17 cellular contexts compared by ENCODE assay signal in the genomic region with DNA sequence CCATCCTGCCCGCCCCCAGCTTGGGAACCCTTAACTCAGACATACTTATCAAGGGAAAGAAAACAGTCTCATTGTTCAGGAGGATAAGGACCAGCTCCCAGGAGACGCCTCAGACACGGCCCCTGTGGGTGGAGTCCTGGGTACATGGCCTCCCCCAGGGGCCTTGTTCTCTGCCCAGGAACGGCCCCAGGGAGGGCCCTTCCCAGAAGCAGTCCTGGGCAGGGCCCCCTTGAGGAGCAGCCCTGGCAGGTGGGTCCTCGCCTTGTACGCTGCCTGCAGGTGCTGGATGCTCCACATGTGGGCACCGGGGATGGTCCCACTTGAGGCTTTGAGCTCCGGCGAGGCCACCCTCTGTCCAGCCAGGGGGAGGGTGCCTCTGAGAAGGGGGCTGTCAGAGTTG. TPM values are rescaled to one million over a fixed set of nuclear protein-coding genes. Genes with fewer than 3 reads are reported as not detected.
DNase-seq lines count a peak whose midpoint lies in the region; ATAC-seq and TF ChIP-seq lines count a peak whose summit lies in the region.
"Had no signal": no experiment of that assay in that cellular context is flagged by ENCODE, and none has a peak within 500 bp of the region (broad histone marks: within the 10 kb centered on the region; RNA-seq: fewer than 3 reads in every experiment).

No MANE protein-coding gene starts in this region.

- no peaks in the 10 kb centered on the region for H3K27me3 ChIP-seq in Panc1 (ENCODE audit: control insufficient read depth, insufficient read depth, low read length)

- in situ Hi-C loops in Panc1 (cut with HindIII; ENCODE audit: low pct_unique_long_range_greater_than_20kb, low sequenced_read_pairs) (no loop called here), ACHN (cut with HindIII; ENCODE audit: low pct_ligation_motif_present, low pct_unique_long_range_greater_than_20kb, low sequenced_read_pairs) (no loop called here)

- TF ChIP-seq CTCF in Panc1 (IDR thresholded peaks at IDR 0.05) (no peak), fibroblast of the aortic adventitia (IDR thresholded peaks at IDR 0.05; ENCODE audit: insufficient read depth, low read length) (no peak), lower leg skin (IDR thresholded peaks at IDR 0.05) (no peak)

- no peaks in the 10 kb centered on the region for H3K36me3 ChIP-seq in Panc1 (ENCODE audit: control insufficient read depth, insufficient read depth, low read length)

- TF ChIP-seq POLR2A in lower leg skin (IDR thresholded peaks at IDR 0.05), result no peak

- no peaks in the 10 kb centered on the region for H3K9me3 ChIP-seq in Panc1 (ENCODE audit: control insufficient read depth, insufficient read depth, low read depth, low read length)

- H3K4me3 ChIP-seq in Panc1 (ENCODE audit: low read depth in 2 of 2, low read length in 2 of 2) (no peak overlapping the region), fibroblast of the aortic adventitia (ENCODE audit: low read depth, low read length) (no peak overlapping the region), lower leg skin (ENCODE audit: low read depth, poor library complexity, severe bottlenecking) (no peak overlapping the region)

- POLR2A ChIA-PET in Panc1 (lab: Charles Lee), result interaction anchor here (0.5 to 0.7 kb wide), 2 partner anchors 148 to 335 kb away, joined by 3 to 4 read pairs; no protein-coding TSS in a partner anchor

- H3K4me1 ChIP-seq in Panc1 (ENCODE audit: control insufficient read depth, insufficient read depth, low read length), result peaks cover 68% of the 10 kb centered on the region

- 67 to 79% methylated on average over 6 to 9 of the region's 9 CpGs for WGBS in lower leg skin, 2 donors

- intact Hi-C loops in Panc1 (cut with micrococcal nuclease; ENCODE audit: unreplicated experiment), result no loop called here
- intact Hi-C loops in lower leg skin (cut with DNase I; ENCODE audit: low total_unique reads), result no loop called here

- H3K27ac ChIP-seq in Panc1 (ENCODE audit: low read length), result peak overlapping the region; percentile 88
- H3K27ac ChIP-seq: KMS-11 had no signal

- CTCF ChIA-PET in Panc1 (lab: Charles Lee), result no interaction called here

- no peak for ATAC-seq in Panc1
- ATAC-seq in HG03460 (IDR thresholded peaks at IDR 0.05; ENCODE audit: unreplicated experiment), result no peak
- ATAC-seq: CD8-positive, alpha-beta T cell had no signal

- DNase-seq in COLO829 (ENCODE audit: low spot score) (peak; percentile 48), NCI-H1436 treated with DMSO at 0.1 percent for 48 hours (lab: John Stamatoyannopoulos, UW) (peak; percentile 71), Panc1 (ENCODE audit: low read depth, low spot score) (no peak), fibroblast of the aortic adventitia (ENCODE audit: low read depth) (peak; percentile 6), ACHN (no peak), lower leg skin (ENCODE audit: low spot score in 2 of 2) (no peak)
- DNase-seq: CD8-positive, alpha-beta T cell; DMS 273 treated with DMSO at 0.1 percent for 48 hours; HFFc6; NCI-H1105; NCI-H2081 treated with DMSO at 0.1 percent for 48 hours; NCI-H510A; NCI-H82; RPMI8226 had no signal

- no TSS peak for BruUV-seq in Panc1 (replicated peaks; lab: Mats Ljungman, UMichigan)

RNA-seq across cellular contexts. Expression of gene GATA5, which starts 4.5 kb away (rescaled TPM):
- total RNA-seq in Panc1 (2021; ENCODE audit: unreplicated experiment), result 53.2 TPM
- 45.6 TPM for polyA plus RNA-seq in Panc1 (2012; ENCODE audit: insufficient read length)
- total RNA-seq in fibroblast of the aortic adventitia (ENCODE audit: low replicate concordance), result 0.08 TPM in 1 of 2 replicates, not detected in the other
- total RNA-seq in lower leg skin, result 1 to 10 TPM in 3 of 4 donors, not detected in 1; 1.1 to 2.4 (median 1.6) TPM
- total RNA-seq: CD8-positive, alpha-beta T cell; HFFc6; MCF 10A had no signal

RNA-seq across cellular contexts. Expression of gene RBBP8NL, which starts 53.0 kb away (rescaled TPM):
- total RNA-seq in Panc1 (2021; ENCODE audit: unreplicated experiment) (not detected), fibroblast of the aortic adventitia (ENCODE audit: low replicate concordance) (not detected in 2 replicates), lower leg skin (1 to 10 TPM; 4.3 to 8.5 (median 6.3) TPM)
- not detected for polyA plus RNA-seq in Panc1 (2012; ENCODE audit: insufficient read length)
- total RNA-seq: CD8-positive, alpha-beta T cell; HFFc6; MCF 10A had no signal

Comparison
In these comparisons a context has a peak if more than half of its experiments do, and no peak if none do; other contexts are left out.
1. DNase-seq: peak in COLO829 (single experiment), NCI-H1436 treated with DMSO at 0.1 percent for 48 hours (single experiment) and fibroblast of the aortic adventitia (single experiment); none in Panc1 (single experiment), ACHN (single experiment) and lower leg skin (0 of 2).
2. RNA of gene GATA5, which starts 4.5 kb away (total RNA-seq): 53.2 TPM in Panc1 (single experiment); 1.1 to 2.4 TPM in lower leg skin and 0.08 TPM in fibroblast of the aortic adventitia; every median in the first group is over 10 times any median in the second.